ENCODE assay signal across 10 cellular contexts in the genomic region with DNA sequence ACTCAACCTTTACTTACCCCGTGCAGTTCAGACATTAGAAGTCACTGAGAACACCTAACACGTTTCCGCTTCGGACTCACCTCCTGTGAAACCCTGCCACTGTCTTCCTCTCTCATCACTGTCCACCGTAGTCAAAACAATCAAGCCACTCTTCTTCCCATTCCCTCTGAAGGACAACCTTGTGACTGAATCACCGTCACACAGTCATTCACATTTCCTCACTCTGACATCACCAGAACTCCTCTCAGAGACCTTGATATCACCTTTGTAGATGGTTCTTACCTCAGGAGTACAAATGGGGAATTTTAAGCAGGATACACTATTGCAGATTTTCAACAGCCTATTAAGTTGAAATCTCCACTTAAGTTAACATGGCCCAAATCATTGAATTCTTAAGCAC. TPM values are rescaled to one million over a fixed set of nuclear protein-coding genes. Genes with fewer than 3 reads are reported as not detected.
DNase-seq lines count a peak whose midpoint lies in the region; ATAC-seq, FAIRE-seq and TF ChIP-seq lines count a peak whose summit lies in the region.
"Had no signal": no experiment of that assay in that cellular context is flagged by ENCODE, and none has a peak within 500 bp of the region (broad histone marks: within the 10 kb centered on the region; RNA-seq: fewer than 3 reads in every experiment).

No MANE protein-coding gene starts in this region.

- H3K9me3 ChIP-seq in Caco-2 (no peaks in the 10 kb centered on the region), astrocyte (ENCODE audit: insufficient read depth, low read depth, low read length) (no peaks in the 10 kb centered on the region), upper lobe of left lung (no peaks in the 10 kb centered on the region)
- H3K9me3 ChIP-seq: testis had no signal

- H4K20me1 ChIP-seq in astrocyte (ENCODE audit: insufficient read depth, low read length), result no peaks in the 10 kb centered on the region

- 89 to 92% methylated on average over 6 of the region's 6 CpGs for WGBS in upper lobe of left lung, 2 donors

- H3K4me3 Mint-ChIP-seq in Caco-2 (ENCODE audit: unreplicated experiment), result peak overlapping the region; percentile 89
- peak overlapping the region; percentile 63 to 97 (median 95) for H3K4me3 Mint-ChIP-seq in IgD-negative memory B cell
- peak overlapping the region; percentile 95 for H3K4me3 Mint-ChIP-seq in astrocyte (ENCODE audit: unreplicated experiment)
- peak overlapping the region; percentile 96 for H3K4me3 Mint-ChIP-seq in nephron progenitor cell

- H3K79me2 ChIP-seq in astrocyte (ENCODE audit: insufficient read depth, low read length), result peaks cover 24% of the 10 kb centered on the region

- no peaks in the 10 kb centered on the region for H3K27me3 Mint-ChIP-seq in Caco-2 (ENCODE audit: insufficient read depth, unreplicated experiment)
- H3K27me3 Mint-ChIP-seq in IgD-negative memory B cell, result no peaks in the 10 kb centered on the region
- H3K27me3 Mint-ChIP-seq in astrocyte (ENCODE audit: low read depth, unreplicated experiment), result no peaks in the 10 kb centered on the region
- peaks cover 4% of the 10 kb centered on the region for H3K27me3 Mint-ChIP-seq in nephron progenitor cell (ENCODE audit: low read depth, poor library complexity)

- H2AFZ ChIP-seq in astrocyte (ENCODE audit: low read depth, low read length), result no peak overlapping the region

- H3K9me3 Mint-ChIP-seq in Caco-2 (ENCODE audit: unreplicated experiment) (no peaks in the 10 kb centered on the region), IgD-negative memory B cell (no peaks in the 10 kb centered on the region), astrocyte (ENCODE audit: unreplicated experiment) (peaks cover 1% of the 10 kb centered on the region), nephron progenitor cell (peaks cover 17% of the 10 kb centered on the region)

- H3K4me1 ChIP-seq in Caco-2 (no peaks in the 10 kb centered on the region), astrocyte (ENCODE audit: insufficient read depth, low read length) (peaks cover 20% of the 10 kb centered on the region), upper lobe of left lung (peaks cover 27 to 36% (median 29%) of the 10 kb centered on the region in 4 donors)

- TF ChIP-seq EP300 in upper lobe of left lung (IDR thresholded peaks at IDR 0.05), result no peak

- no peak for TF ChIP-seq CTCF in Caco-2 (IDR thresholded peaks at IDR 0.05; ENCODE audit: insufficient read depth in 1 of 2, low read depth in 1 of 2, low read length in 1 of 2, severe bottlenecking in 1 of 2, unreplicated experiment in 1 of 2)
- no peak for TF ChIP-seq CTCF in astrocyte (IDR thresholded peaks at IDR 0.05; ENCODE audit: insufficient read depth, low read depth, low read length)
- no peak for TF ChIP-seq CTCF in nephron progenitor cell (IDR thresholded peaks at IDR 0.05)
- TF ChIP-seq CTCF in upper lobe of left lung (IDR thresholded peaks at IDR 0.05), result no peak

- H3K4me2 ChIP-seq in astrocyte (ENCODE audit: low read length), result peak overlapping the region; percentile 89

- H3K4me3 ChIP-seq in Caco-2 (ENCODE audit: low read depth, low read length) (no peak overlapping the region), astrocyte (ENCODE audit: insufficient read depth, low read depth, low read length) (no peak overlapping the region), upper lobe of left lung (no peak overlapping the region)

- BruUV-seq in Caco-2 (replicated peaks; lab: Mats Ljungman, UMichigan), result no TSS peak

- CTCF ChIA-PET in Caco-2 (lab: Charles Lee), result no interaction called here

- no peak overlapping the region for H3K9ac ChIP-seq in astrocyte (ENCODE audit: low read length)

- no peak for TF ChIP-seq POLR2A in upper lobe of left lung (IDR thresholded peaks at IDR 0.05)

- H3K27ac ChIP-seq in astrocyte (ENCODE audit: low read depth, low read length) (no peak overlapping the region), upper lobe of left lung (no peak overlapping the region)
- H3K27ac ChIP-seq: testis had no signal

- H3K36me3 ChIP-seq in Caco-2 (ENCODE audit: control insufficient read depth, insufficient read depth, low read length) (no peaks in the 10 kb centered on the region), astrocyte (ENCODE audit: insufficient read depth, low read length) (no peaks in the 10 kb centered on the region), upper lobe of left lung (no peaks in the 10 kb centered on the region)

- ATAC-seq in HG03442 (IDR thresholded peaks at IDR 0.05; ENCODE audit: unreplicated experiment), result no peak
- no peak for ATAC-seq in upper lobe of left lung (ENCODE audit: low FRiP score in 2 of 2)

- no peak for FAIRE-seq in astrocyte (lab: Jason Lieb, UNC)

- intact Hi-C loops in Caco-2 (cut with micrococcal nuclease; ENCODE audit: unreplicated experiment), result no loop called here

- no peak for DNase-seq in Caco-2
- no peak for DNase-seq in astrocyte (ENCODE audit: low read depth)
- DNase-seq in nephron progenitor cell, result no peak
- DNase-seq in upper lobe of left lung, result no peak
- no peak for DNase-seq in GF-D8 (lab: John Stamatoyannopoulos, UW)
- DNase-seq: NCI-H226; stimulated activated CD4-positive, alpha-beta T cell treated with anti-CD3 and anti-CD28 coated beads, Interleukin-4, amount 100 ng/mL, for 4 hours; testis had no signal

- H3K27ac Mint-ChIP-seq in Caco-2 (ENCODE audit: unreplicated experiment) (peak overlapping the region; percentile 7), IgD-negative memory B cell (no peak overlapping the region), astrocyte (ENCODE audit: unreplicated experiment) (no peak overlapping the region), nephron progenitor cell (no peak overlapping the region)

- POLR2A ChIA-PET in Caco-2 (lab: Charles Lee), result no interaction called here

- H3K27me3 ChIP-seq in Caco-2 (replicated peaks; ENCODE audit: control insufficient read depth, insufficient read depth, low read length), result no peaks in the 10 kb centered on the region
- no peaks in the 10 kb centered on the region for H3K27me3 ChIP-seq in astrocyte (ENCODE audit: insufficient read depth, low read length)
- H3K27me3 ChIP-seq in upper lobe of left lung, result no peaks in the 10 kb centered on the region
- H3K27me3 ChIP-seq: testis had no signal

- H3K36me3 Mint-ChIP-seq in Caco-2 (ENCODE audit: insufficient read depth, unreplicated experiment) (peaks cover 8% of the 10 kb centered on the region), IgD-negative memory B cell (peaks cover 8% of the 10 kb centered on the region), astrocyte (ENCODE audit: low read depth, unreplicated experiment) (peaks cover 8% of the 10 kb centered on the region), nephron progenitor cell (ENCODE audit: low read depth) (peaks cover 25% of the 10 kb centered on the region)

- H3K4me1 Mint-ChIP-seq in Caco-2 (ENCODE audit: low read depth, unreplicated experiment) (peaks cover 20% of the 10 kb centered on the region), IgD-negative memory B cell (peaks cover 23 to 29% (median 27%) of the 10 kb centered on the region in 3 donors), astrocyte (ENCODE audit: low read depth, unreplicated experiment) (peaks cover 39% of the 10 kb centered on the region), nephron progenitor cell (peaks cover 40% of the 10 kb centered on the region)

RNA-seq across cellular contexts. Expression of gene KBTBD6, which starts 1.3 kb away (rescaled TPM):
- total RNA-seq in Caco-2 (2022), result 9.3 and 9.5 TPM in 2 replicates
- 1.5 TPM for polyA plus RNA-seq in IgD-negative memory B cell
- total RNA-seq in astrocyte, result 8.5 and 9.6 TPM in 2 replicates
- total RNA-seq in upper lobe of left lung, result 1 to 10 TPM in 5 of 6 donors, under 1 TPM in 1; 0.44 to 7.4 (median 4.8) TPM
